In the genomic region with DNA sequence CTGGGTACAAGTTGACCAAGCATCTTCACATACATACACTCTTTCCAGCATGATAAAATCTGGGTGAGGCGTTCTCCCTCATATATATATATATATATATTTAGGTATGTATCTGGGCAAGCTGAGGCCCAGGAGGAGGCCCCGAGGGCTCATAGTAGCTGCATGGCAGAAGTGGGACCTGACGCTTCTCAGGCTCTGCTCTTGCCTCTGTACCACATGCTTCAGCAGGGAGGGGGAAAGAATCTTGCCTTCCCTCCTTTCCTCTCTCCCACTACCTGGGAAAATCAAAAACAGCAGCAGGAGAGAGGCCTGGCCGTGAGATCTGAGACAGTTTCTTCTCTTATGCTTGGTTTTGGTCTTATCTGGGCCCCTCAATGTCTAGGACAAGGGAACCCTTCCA, we compare ENCODE assay signal across 16 cellular contexts. TPM values are rescaled to one million over a fixed set of nuclear protein-coding genes. Genes with fewer than 3 reads are reported as not detected.
A peak's percentile ranks its signal among the peaks of the same experiment; 100 is the strongest.
DNase-seq lines count a peak whose midpoint lies in the region; ATAC-seq and TF ChIP-seq lines count a peak whose summit lies in the region.
"Had no signal": no experiment of that assay in that cellular context is flagged by ENCODE, and none has a peak within 500 bp of the region (broad histone marks: within the 10 kb centered on the region; RNA-seq: fewer than 3 reads in every experiment).

No MANE protein-coding gene starts in this region.

- POLR2A ChIA-PET in activated CD4-positive, alpha-beta memory T cell treated with anti-CD3 and anti-CD28 coated beads, Interleukin-2, amount 10 ng/mL, durations not matched to agents 7 days and 5 days (lab: Charles Lee) = interaction anchor here (1.3 kb wide), 1 partner anchor 30 kb away, joined by 4 read pairs; the partner anchor contains the start of gene PDE1B

- H3K27ac ChIP-seq in GM23248 (no peak overlapping the region), right lobe of liver (no peak overlapping the region)

- TF ChIP-seq POLR2A in right lobe of liver (IDR thresholded peaks at IDR 0.05) = no peak

- H3K4me3 Mint-ChIP-seq in memory B cell = no peak overlapping the region
- H3K4me3 Mint-ChIP-seq in activated CD4-positive, alpha-beta memory T cell treated with anti-CD3 and anti-CD28 coated beads, Interleukin-2, amount 10 ng/mL, durations not matched to agents 7 days and 5 days = no peak overlapping the region
- H3K4me3 Mint-ChIP-seq: T-helper 1 cell treated with Interleukin-12 subunit alpha and Interleukin-12 subunit beta and Interleukin-4 antibody, amounts not matched to agents 30 μg/mL and 1 μg/mL, for 36 hours had no signal

- H3K9me2 ChIP-seq in GM23248 (ENCODE audit: insufficient read depth) = no peaks in the 10 kb centered on the region

- no peaks in the 10 kb centered on the region for H4K20me1 ChIP-seq in GM23248 (ENCODE audit: insufficient read depth)

- H3K9me3 ChIP-seq in GM23248 (ENCODE audit: low read depth) (no peaks in the 10 kb centered on the region), right lobe of liver (no peaks in the 10 kb centered on the region)

- CTCF ChIA-PET in activated CD4-positive, alpha-beta memory T cell treated with anti-CD3 and anti-CD28 coated beads, Interleukin-2, amount 10 ng/mL, durations not matched to agents 7 days and 5 days (lab: Charles Lee) = interaction anchor here (1.2 to 2.7 kb wide), 13 partner anchors 9 to 180 kb away, joined by 3 to 21 read pairs (median 6); partner anchors contain the start of gene PPP1R1A

- peaks cover 1% of the 10 kb centered on the region for H3K36me3 Mint-ChIP-seq in memory B cell
- H3K36me3 Mint-ChIP-seq in activated CD4-positive, alpha-beta memory T cell treated with anti-CD3 and anti-CD28 coated beads, Interleukin-2, amount 10 ng/mL, durations not matched to agents 7 days and 5 days (ENCODE audit: low read depth) = peaks cover 12% of the 10 kb centered on the region

- ATAC-seq in GM19035 (IDR thresholded peaks at IDR 0.05; ENCODE audit: unreplicated experiment) = peak; percentile 24
- ATAC-seq in HG03520 (IDR thresholded peaks at IDR 0.05; ENCODE audit: unreplicated experiment) = peak; percentile 14
- peak; percentile 13 for ATAC-seq in memory B cell (ENCODE audit: low read depth)
- ATAC-seq in right lobe of liver = no peak

- no peaks in the 10 kb centered on the region for H3K36me3 ChIP-seq in GM23248 (ENCODE audit: low read depth)
- peaks cover 0 to 15% (median 4%) of the 10 kb centered on the region in 4 donors for H3K36me3 ChIP-seq in right lobe of liver

- H3K4me1 ChIP-seq in GM23248 (ENCODE audit: insufficient read depth) = no peaks in the 10 kb centered on the region
- H3K4me1 ChIP-seq in right lobe of liver = no peaks in the 10 kb centered on the region

- H3K9me3 Mint-ChIP-seq in memory B cell = no peaks in the 10 kb centered on the region
- H3K9me3 Mint-ChIP-seq in activated CD4-positive, alpha-beta memory T cell treated with anti-CD3 and anti-CD28 coated beads, Interleukin-2, amount 10 ng/mL, durations not matched to agents 7 days and 5 days = no peaks in the 10 kb centered on the region
- H3K9me3 Mint-ChIP-seq: brain; T-helper 1 cell treated with Interleukin-12 subunit alpha and Interleukin-12 subunit beta and Interleukin-4 antibody, amounts not matched to agents 30 μg/mL and 1 μg/mL, for 36 hours had no signal

- no peak overlapping the region for H3K27ac Mint-ChIP-seq in memory B cell
- H3K27ac Mint-ChIP-seq in activated CD4-positive, alpha-beta memory T cell treated with anti-CD3 and anti-CD28 coated beads, Interleukin-2, amount 10 ng/mL, durations not matched to agents 7 days and 5 days = no peak overlapping the region
- H3K27ac Mint-ChIP-seq: T-helper 1 cell treated with Interleukin-12 subunit alpha and Interleukin-12 subunit beta and Interleukin-4 antibody, amounts not matched to agents 30 μg/mL and 1 μg/mL, for 36 hours had no signal

- 37 to 46% methylated on average over 4 of the region's 4 CpGs for WGBS in GM23248 (ENCODE audit: low coverage in 1 of 2, low lambda C conversion rate in 2 of 2, missing lambda C conversion rate in 2 of 2), 2 experiments
- WGBS in right lobe of liver (ENCODE audit: insufficient coverage, low coverage, low lambda C conversion rate, missing lambda C conversion rate) = 56% methylated on average over 4 of the region's 4 CpGs

- peaks cover 11% of the 10 kb centered on the region for H3K4me1 Mint-ChIP-seq in memory B cell
- no peaks in the 10 kb centered on the region for H3K4me1 Mint-ChIP-seq in activated CD4-positive, alpha-beta memory T cell treated with anti-CD3 and anti-CD28 coated beads, Interleukin-2, amount 10 ng/mL, durations not matched to agents 7 days and 5 days

- H3K79me2 ChIP-seq in GM23248 (ENCODE audit: insufficient read depth) = no peaks in the 10 kb centered on the region

- no peak overlapping the region for H3K4me2 ChIP-seq in GM23248 (ENCODE audit: unreplicated experiment)

- H3K27me3 Mint-ChIP-seq in memory B cell = peaks cover 1% of the 10 kb centered on the region
- peaks cover 7% of the 10 kb centered on the region for H3K27me3 Mint-ChIP-seq in activated CD4-positive, alpha-beta memory T cell treated with anti-CD3 and anti-CD28 coated beads, Interleukin-2, amount 10 ng/mL, durations not matched to agents 7 days and 5 days

- H3K9ac ChIP-seq in GM23248 = no peak overlapping the region

- TF ChIP-seq CTCF in right lobe of liver (IDR thresholded peaks at IDR 0.05) = no peak

- DNase-seq in GM23248 = no peak
- no peak for DNase-seq in memory B cell (ENCODE audit: low spot score in 2 of 2)
- no peak for DNase-seq in T1000 (lab: John Stamatoyannopoulos, UW)
- DNase-seq in right lobe of liver = no peak
- DNase-seq in activated CD4-positive, alpha-beta memory T cell treated with anti-CD3 and anti-CD28 coated beads, Interleukin-2, amount 10 ng/mL, durations not matched to agents 7 days and 5 days = no peak
- DNase-seq: NCI-H446 treated with DMSO at 0.1 percent for 48 hours had no signal

- H3F3A ChIP-seq in GM23248 (ENCODE audit: insufficient read depth) = no peaks in the 10 kb centered on the region

- intact Hi-C loops in right lobe of liver (cut with DNase I) = no loop called here

- H3K27me3 ChIP-seq in GM23248 (replicated peaks; ENCODE audit: insufficient read depth) (peaks cover 12% of the 10 kb centered on the region; the same call in 1 of the 2 replicates), right lobe of liver (no peaks in the 10 kb centered on the region)

- in situ Hi-C loops in GM23248 (cut with MboI) = no loop called here

- H2AFZ ChIP-seq in GM23248 = peak overlapping the region; percentile 75

- H3K4me3 ChIP-seq in GM23248 = no peak overlapping the region
- H3K4me3 ChIP-seq in right lobe of liver = no peak overlapping the region
- H3K4me3 ChIP-seq: smooth muscle cell had no signal

RNA-seq across cellular contexts. Expression of gene PPP1R1A, which starts 9.2 kb away (rescaled TPM):
- total RNA-seq in GM23248 (2014; rRNA removed; shearing (Covaris generic)) = not detected in 2 replicates
- polyA plus RNA-seq in GM23248 (2016; fragmentation: Nextera tagmentation; extraction: Ambion mirVana) = not detected in 2 replicates
- total RNA-seq in right lobe of liver = 100 to 1,000 TPM in 2 of 6 experiments, 10 to 100 TPM in 4; 15.6 to 153 (median 54.5) TPM
- not detected for total RNA-seq in activated CD4-positive, alpha-beta memory T cell treated with anti-CD3 and anti-CD28 coated beads, Interleukin-2, amount 10 ng/mL, durations not matched to agents 7 days and 5 days
- total RNA-seq: G401, IMR-90, RPMI7951, smooth muscle cell had no signal
- polyA plus RNA-seq: IMR-90 had no signal

RNA-seq across cellular contexts. Expression of gene PDE1B, which starts 29.9 kb away (rescaled TPM):
- not detected in 2 replicates for total RNA-seq in GM23248 (2014; rRNA removed; shearing (Covaris generic))
- polyA plus RNA-seq in GM23248 (2016; fragmentation: Nextera tagmentation; extraction: Ambion mirVana) = not detected in 2 replicates
- 1 to 10 TPM in 3 of 6 experiments, under 1 TPM in 3; 0.67 to 1.7 (median 1.0) TPM for total RNA-seq in right lobe of liver
- total RNA-seq in activated CD4-positive, alpha-beta memory T cell treated with anti-CD3 and anti-CD28 coated beads, Interleukin-2, amount 10 ng/mL, durations not matched to agents 7 days and 5 days = 10 to 100 TPM; 11.5 to 12.0 TPM
- total RNA-seq: G401, IMR-90, RPMI7951 had no signal
- polyA plus RNA-seq: IMR-90, smooth muscle cell had no signal

RNA-seq across cellular contexts. Expression of gene LACRT, which starts 55.4 kb away (rescaled TPM):
- not detected in 2 replicates for total RNA-seq in GM23248 (2014; rRNA removed; shearing (Covaris generic))
- polyA plus RNA-seq in GM23248 (2016; fragmentation: Nextera tagmentation; extraction: Ambion mirVana) = not detected in 2 replicates
- total RNA-seq in right lobe of liver = not detected
- not detected for total RNA-seq in activated CD4-positive, alpha-beta memory T cell treated with anti-CD3 and anti-CD28 coated beads, Interleukin-2, amount 10 ng/mL, durations not matched to agents 7 days and 5 days
- total RNA-seq: G401, IMR-90, mesenteric fat pad, occipital lobe, RPMI7951, smooth muscle cell had no signal
- polyA plus RNA-seq: IMR-90, smooth muscle cell had no signal

Comparison
In these comparisons a context has a peak if more than half of its experiments do, and no peak if none do; other contexts are left out.
1. ATAC-seq: peak in GM19035 (single experiment), HG03520 (single experiment) and memory B cell (single experiment); none in right lobe of liver (0 of 4).
2. RNA of gene PPP1R1A, which starts 9.2 kb away (total RNA-seq): 15.6 to 153 TPM in right lobe of liver; not detected in GM23248 and not detected in activated CD4-positive, alpha-beta memory T cell treated with anti-CD3 and anti-CD28 coated beads, Interleukin-2, amount 10 ng/mL, durations not matched to agents 7 days and 5 days; every median in the first group is over 10 times any median in the second.
3. RNA of gene PDE1B, which starts 29.9 kb away (total RNA-seq): 11.5 to 12.0 TPM in activated CD4-positive, alpha-beta memory T cell treated with anti-CD3 and anti-CD28 coated beads, Interleukin-2, amount 10 ng/mL, durations not matched to agents 7 days and 5 days; 0.67 to 1.7 TPM in right lobe of liver and not detected in GM23248; every median in the first group is over 4 times any median in the second.